8 cellular contexts compared by ENCODE assay signal in genomic region chr10:45235260-45235699, GRCh38.
DNase-seq lines count a peak whose midpoint lies in the region; ATAC-seq, FAIRE-seq and TF ChIP-seq lines count a peak whose summit lies in the region.
"Not testable (repeated sequence)": the region's sequence is repeated elsewhere in the genome, so short reads cannot be mapped to it uniquely, and the experiment has no call there.

No MANE protein-coding gene starts in this region.

- not testable (repeated sequence) for H3K4me3 ChIP-seq in AG04449 (ENCODE audit: low read depth, low read length); kidney epithelial cell (ENCODE audit: low read depth, low read length)
- H3K4me3 ChIP-seq in PC-3 (ENCODE audit: low read length), result peak overlapping the region; percentile 28; the same call in 1 of the 2 replicates

- H4K20me1 ChIP-seq in PC-3 (ENCODE audit: low read length), result not testable (repeated sequence)

- H3K27me3 ChIP-seq in PC-3 (ENCODE audit: low read length); kidney epithelial cell (ENCODE audit: control insufficient read depth, insufficient read depth, low read length): not testable (repeated sequence)

- H3K9me2 ChIP-seq in PC-3 (replicated peaks; ENCODE audit: low read length), result not testable (repeated sequence)

- H2AFZ ChIP-seq in PC-3 (ENCODE audit: low read length), result peak overlapping the region; percentile 66

- peak; percentile 43 for TF ChIP-seq CTCF in AG04449 (IDR thresholded peaks at IDR 0.05; ENCODE audit: insufficient read depth, low read length, missing control alignments)
- TF ChIP-seq CTCF in PC-3 (conservative IDR thresholded peaks at IDR 0.05; ENCODE audit: low read depth, low read length), result peak; percentile 71
- peak; percentile 34 for TF ChIP-seq CTCF in kidney epithelial cell (IDR thresholded peaks at IDR 0.05; ENCODE audit: insufficient read depth, low read length, poor library complexity, severe bottlenecking)

- peak overlapping the region; percentile 45 for H3K9ac ChIP-seq in PC-3 (ENCODE audit: low read length)

- TSS peak; percentile 35 for BruUV-seq in PC-3 (replicated peaks; lab: Mats Ljungman, UMichigan)

- CTCF ChIA-PET in AG04449 (lab: Yijun Ruan, JAX) (interaction anchor here (0.6 to 2.1 kb wide), 15 partner anchors 9 to 789 kb away, joined by 3 to 14 read pairs (median 6); partner anchors contain the start of gene ZFAND4), PC-3 (lab: Charles Lee) (interaction anchor here (0.6 to 1.2 kb wide), 5 partner anchors 48 to 1972 kb away, joined by 3 to 7 read pairs (median 4); no protein-coding TSS in a partner anchor)

- DNase-seq in AG04449 (ENCODE audit: low read depth, low spot score) (peak; percentile 19), M059J (ENCODE audit: low read depth) (peak; percentile 78), PC-3 (peak; percentile 93), dermis microvascular lymphatic vessel endothelial cell (ENCODE audit: low read depth in 2 of 2) (peak; percentile 58 to 83), kidney epithelial cell (ENCODE audit: low read depth) (peak; percentile 25)
- DNase-seq in GM18507 (ENCODE audit: extremely low spot score, insufficient read length, low read depth), result not testable (repeated sequence)
- DNase-seq in activated CD8-positive, alpha-beta memory T cell treated with anti-CD3 and anti-CD28 coated beads for 24 hours, result peak; percentile 80
- DNase-seq in stimulated activated CD4-positive, alpha-beta T cell treated with anti-CD3 and anti-CD28 coated beads, Interleukin-12 subunit alpha, Interleukin-12 subunit beta, amount 100 ng/mL, for 4 hours, result peak; percentile 35

- peaks cover 15% of the 10 kb centered on the region for H3K4me1 ChIP-seq in PC-3 (ENCODE audit: insufficient read depth, low read length)

- H3K9me3 ChIP-seq in PC-3 (ENCODE audit: low read length), result not testable (repeated sequence)

- not testable (repeated sequence) for H3K36me3 ChIP-seq in PC-3 (ENCODE audit: low read depth, low read length); kidney epithelial cell (ENCODE audit: control insufficient read depth, insufficient read depth, low read length)

- H3K27ac ChIP-seq in PC-3 (ENCODE audit: low read length), result peak overlapping the region; percentile 64

- not testable (repeated sequence) for H3F3A ChIP-seq in PC-3 (ENCODE audit: low read length, unreplicated experiment)

- H3K4me2 ChIP-seq in PC-3 (ENCODE audit: low read length), result peak overlapping the region; percentile 72

- H3K79me2 ChIP-seq in PC-3 (ENCODE audit: low read length), result not testable (repeated sequence)

- peak; percentile 12 for FAIRE-seq in GM18507 (lab: Jason Lieb, UNC)

- POLR2A ChIA-PET in AG04449 (lab: Yijun Ruan, JAX), result interaction anchor here (0.7 kb wide), 1 partner anchor 704 kb away, joined by 3 read pairs; no protein-coding TSS in a partner anchor
- POLR2A ChIA-PET in PC-3 (lab: Charles Lee; ENCODE audit: unreplicated experiment), result not testable (repeated sequence)

- intact Hi-C loops in PC-3 (cut with micrococcal nuclease), result loop anchor here (2.0 kb wide), 3 partner anchors 222 to 230 kb away; no protein-coding TSS in a partner anchor

- peak; percentile 80 for ATAC-seq in PC-3
